8 cellular contexts compared by ENCODE assay signal in the genomic region with DNA sequence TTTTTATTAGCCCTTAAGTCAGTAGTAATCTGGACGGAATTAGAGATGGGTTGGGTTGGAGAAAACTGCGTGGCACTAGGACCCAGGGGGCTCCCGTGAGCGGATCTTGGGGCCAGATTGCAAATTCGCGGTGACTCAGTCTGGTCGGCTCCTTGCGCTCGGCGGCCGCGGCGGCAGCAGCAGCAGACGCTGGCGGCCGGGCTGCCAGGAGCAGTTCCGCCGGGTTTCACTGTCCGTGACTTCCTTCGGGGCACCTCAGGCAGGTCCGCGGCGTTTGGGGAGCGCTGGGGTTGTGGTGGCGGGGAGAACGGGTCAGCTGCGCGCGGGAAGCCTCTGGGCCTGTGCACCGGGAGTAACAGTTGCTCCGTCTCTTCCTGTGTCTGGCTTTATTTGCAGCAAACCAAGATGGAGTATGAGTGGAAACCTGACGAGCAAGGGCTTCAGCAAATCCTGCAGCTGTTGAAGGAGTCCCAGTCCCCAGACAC. TPM values are rescaled to one million over a fixed set of nuclear protein-coding genes. Genes with fewer than 3 reads are reported as not detected.
A peak's percentile ranks its signal among the peaks of the same experiment; 100 is the strongest.
DNase-seq lines count a peak whose midpoint lies in the region; ATAC-seq and TF ChIP-seq lines count a peak whose summit lies in the region.

No MANE protein-coding gene starts in this region.

- peaks cover 86% of the 10 kb centered on the region for H3K4me1 ChIP-seq in left ventricle myocardium inferior
- peaks cover 61% of the 10 kb centered on the region for H3K4me1 ChIP-seq in upper lobe of right lung

- H3K36me3 ChIP-seq in left ventricle myocardium inferior (peaks cover 8% of the 10 kb centered on the region), upper lobe of right lung (peaks cover 6% of the 10 kb centered on the region)

- no peaks in the 10 kb centered on the region for H3K27me3 ChIP-seq in left ventricle myocardium inferior (ENCODE audit: low read depth)
- H3K27me3 ChIP-seq in upper lobe of right lung = no peaks in the 10 kb centered on the region

- H3K4me3 ChIP-seq in GM12865 (ENCODE audit: low read depth, low read length) = peak overlapping the region; percentile 73
- H3K4me3 ChIP-seq in left ventricle myocardium inferior = peak overlapping the region; percentile 87
- H3K4me3 ChIP-seq in upper lobe of right lung = peak overlapping the region; percentile 75

- peak; percentile 92 for DNase-seq in GM12865 (ENCODE audit: low read depth)
- peak; percentile 57 for DNase-seq in NCI-H1105 (lab: John Stamatoyannopoulos, UW)
- peak; percentile 77 for DNase-seq in T follicular helper cell (ENCODE audit: low read depth)
- peak; percentile 92 for DNase-seq in amniotic epithelial cell (ENCODE audit: low read depth)
- DNase-seq in left ventricle myocardium inferior = peak; percentile 91
- peak; percentile 97 for DNase-seq in posterior vena cava (ENCODE audit: low spot score)
- DNase-seq in upper lobe of right lung = peak; percentile 94

- H3K27ac ChIP-seq in left ventricle myocardium inferior (replicated peaks) = peak overlapping the region; percentile 98
- peak overlapping the region; percentile 86 for H3K27ac ChIP-seq in upper lobe of right lung

- intact Hi-C loops in left ventricle myocardium inferior (cut with micrococcal nuclease) = no loop called here
- intact Hi-C loops in posterior vena cava (cut with DNase I) = loop anchor here in 1 of 2 donors (10.0 kb wide), 1 partner anchor 233 kb away; no protein-coding TSS in a partner anchor
- intact Hi-C loops in upper lobe of right lung (cut with DNase I) = no loop called here

- TF ChIP-seq CTCF in GM12865 (IDR thresholded peaks at IDR 0.05; ENCODE audit: insufficient read depth, low read depth, low read length, missing control alignments) (no peak), left ventricle myocardium inferior (IDR thresholded peaks at IDR 0.05; ENCODE audit: borderline replicate concordance) (no peak), upper lobe of right lung (IDR thresholded peaks at IDR 0.05) (peak; percentile 35)

- H3K9me3 ChIP-seq in left ventricle myocardium inferior (replicated peaks) (no peaks in the 10 kb centered on the region), upper lobe of right lung (no peaks in the 10 kb centered on the region)

- ATAC-seq in HG02623 (IDR thresholded peaks at IDR 0.05; ENCODE audit: unreplicated experiment) (peak; percentile 74), upper lobe of right lung (peak; percentile 97)

RNA-seq across cellular contexts. Expression of gene TNPO1, which starts 31.6 kb away (rescaled TPM):
- total RNA-seq in left ventricle myocardium inferior (69.8 TPM), posterior vena cava (100 to 1,000 TPM in 1 of 2 donors, 10 to 100 TPM in 1; 94.9 to 124 TPM), upper lobe of right lung (106 TPM)

Comparison
In these comparisons a context has a peak if more than half of its experiments do, and no peak if none do; other contexts are left out.
1. Peak in every context shown above with its lines: DNase-seq, ATAC-seq, H3K4me3 ChIP-seq and H3K27ac ChIP-seq.